ENCODE assay signal across 9 cellular contexts in genomic region chr7:156473476-156474240, GRCh38.
DNase-seq lines count a peak whose midpoint lies in the region; ATAC-seq and TF ChIP-seq lines count a peak whose summit lies in the region.
"Had no signal": no experiment of that assay in that cellular context is flagged by ENCODE, and none has a peak within 500 bp of the region (broad histone marks: within the 10 kb centered on the region; RNA-seq: fewer than 3 reads in every experiment).

No MANE protein-coding gene starts in this region.

- H3K18ac ChIP-seq in mesendoderm (ENCODE audit: low read length) = no peak overlapping the region

- H3K4me2 ChIP-seq in mesendoderm (ENCODE audit: low read length) = no peak overlapping the region

- H3K4me3 Mint-ChIP-seq in CD14-positive monocyte = no peak overlapping the region
- H3K4me3 Mint-ChIP-seq: IgD-negative memory B cell had no signal

- no peaks in the 10 kb centered on the region for H3K79me1 ChIP-seq in mesendoderm (ENCODE audit: low read length)

- H3K4me1 ChIP-seq in colonic mucosa (no peaks in the 10 kb centered on the region), mesendoderm (ENCODE audit: control insufficient read depth, low read depth, low read length) (no peaks in the 10 kb centered on the region)

- no peak overlapping the region for H3K4me3 ChIP-seq in colonic mucosa
- H3K4me3 ChIP-seq in mesendoderm (ENCODE audit: low read length) = no peak overlapping the region
- no peak overlapping the region for H3K4me3 ChIP-seq in coronary artery

- peaks cover 0 to 5% (median 0%) of the 10 kb centered on the region in 7 donors for H3K9me3 Mint-ChIP-seq in CD14-positive monocyte

- no peak overlapping the region for H3K27ac Mint-ChIP-seq in CD14-positive monocyte
- H3K27ac Mint-ChIP-seq: IgD-negative memory B cell had no signal

- no peak overlapping the region for H2AK5ac ChIP-seq in mesendoderm (ENCODE audit: low read length)

- H3K27me3 Mint-ChIP-seq in CD14-positive monocyte (ENCODE audit: low read depth in 3 of 3) = peaks cover 11 to 14% (median 12%) of the 10 kb centered on the region in 3 donors

- no peaks in the 10 kb centered on the region for H3K79me2 ChIP-seq in mesendoderm (ENCODE audit: control insufficient read depth, insufficient read depth, low read length)

- H2BK5ac ChIP-seq in mesendoderm (ENCODE audit: low read length) = no peak overlapping the region

- no peak overlapping the region for H4K5ac ChIP-seq in mesendoderm (ENCODE audit: low read length)

- H2BK15ac ChIP-seq in mesendoderm (replicated peaks; ENCODE audit: low read depth) = no peak overlapping the region

- DNase-seq in CD14-positive monocyte (ENCODE audit: low spot score) (no peak), NCI-H526 treated with DMSO at 0.1 percent for 48 hours (lab: John Stamatoyannopoulos, UW) (peak; percentile 9), colonic mucosa (peak; percentile 30), mesendoderm (peak; percentile 44), coronary artery (ENCODE audit: low spot score) (no peak), GF-D8 (lab: John Stamatoyannopoulos, UW) (no peak)

- H3K27ac ChIP-seq in colonic mucosa = no peak overlapping the region
- no peak overlapping the region for H3K27ac ChIP-seq in mesendoderm (ENCODE audit: low read depth, low read length)
- H3K27ac ChIP-seq in coronary artery = no peak overlapping the region

- H3K27me3 ChIP-seq in colonic mucosa (no peaks in the 10 kb centered on the region), mesendoderm (ENCODE audit: insufficient read depth, low read length, poor library complexity) (no peaks in the 10 kb centered on the region)

- WGBS in mesendoderm (ENCODE audit: extremely low coverage, insufficient coverage, low lambda C conversion rate) = no CpG with 5 or more reads among the region's 9 CpGs

- ATAC-seq in GM18868 (IDR thresholded peaks at IDR 0.05; ENCODE audit: unreplicated experiment) (peak; percentile 43), HG02588 (IDR thresholded peaks at IDR 0.05; ENCODE audit: unreplicated experiment) (no peak)

- no peak overlapping the region for H3K23ac ChIP-seq in mesendoderm (ENCODE audit: low read length)

- no peaks in the 10 kb centered on the region for H3K36me3 Mint-ChIP-seq in CD14-positive monocyte
- H3K36me3 Mint-ChIP-seq: IgD-negative memory B cell had no signal

- intact Hi-C loops in CD14-positive monocyte (cut with micrococcal nuclease) = loop anchor here in 1 of 2 donors (10.0 kb wide), 1 partner anchor 679 kb away; no protein-coding TSS in a partner anchor
- intact Hi-C loops in colonic mucosa (cut with DNase I) = loop anchor here (5.0 kb wide), 2 partner anchors 661 to 676 kb away; partner anchors contain the start of gene SHH

- peaks cover 6% of the 10 kb centered on the region for H3K4me1 Mint-ChIP-seq in CD14-positive monocyte

- no peak overlapping the region for H4K8ac ChIP-seq in mesendoderm (ENCODE audit: low read depth, low read length)

- no peaks in the 10 kb centered on the region for H3K36me3 ChIP-seq in colonic mucosa
- no peaks in the 10 kb centered on the region for H3K36me3 ChIP-seq in mesendoderm (ENCODE audit: control insufficient read depth, insufficient read depth, low read length)

- H3K4ac ChIP-seq in mesendoderm (ENCODE audit: low read depth, low read length) = no peak overlapping the region

- no peak overlapping the region for H3K56ac ChIP-seq in mesendoderm (ENCODE audit: low read length)

- H3K9me3 ChIP-seq in colonic mucosa = no peaks in the 10 kb centered on the region

- H3K9ac ChIP-seq in colonic mucosa (ENCODE audit: low read depth in 2 of 2, low read length in 2 of 2) (no peak overlapping the region), mesendoderm (ENCODE audit: low read length) (no peak overlapping the region)

- H2BK120ac ChIP-seq in mesendoderm (ENCODE audit: low read depth, low read length) = no peak overlapping the region

- TF ChIP-seq CTCF in CD14-positive monocyte (IDR thresholded peaks at IDR 0.05) = peak; percentile 37
- peak; percentile 53 for TF ChIP-seq CTCF in colonic mucosa (IDR thresholded peaks at IDR 0.05)
- no peak for TF ChIP-seq CTCF in coronary artery (IDR thresholded peaks at IDR 0.05)

Comparison
In these comparisons a context has a peak if more than half of its experiments do, and no peak if none do; other contexts are left out.
1. DNase-seq: peak in NCI-H526 treated with DMSO at 0.1 percent for 48 hours (single experiment), colonic mucosa (single experiment) and mesendoderm (single experiment); none in CD14-positive monocyte (single experiment), coronary artery (single experiment) and GF-D8 (single experiment).